Comparison of ENCODE assay signal across 19 cellular contexts in genomic region chr1:1439550-1440261, GRCh38. TPM values are rescaled to one million over a fixed set of nuclear protein-coding genes. Genes with fewer than 3 reads are reported as not detected.
"Had no signal": no experiment of that assay in that cellular context is flagged by ENCODE, and none has a peak within 500 bp of the region (broad histone marks: within the 10 kb centered on the region; RNA-seq: fewer than 3 reads in every experiment).

No MANE protein-coding gene starts in this region.

- FAIRE-seq: keratinocyte had no signal

- H3K27ac ChIP-seq: brain microvascular endothelial cell, hepatocyte, skin epidermis, upper lobe of left lung had no signal

- H3K36me3 ChIP-seq: brain microvascular endothelial cell, upper lobe of left lung had no signal

- ATAC-seq: left ventricle myocardium superior; mucosa of descending colon; naive thymus-derived CD4-positive, alpha-beta T cell had no signal

- H3K27me3 ChIP-seq: brain microvascular endothelial cell, hepatocyte had no signal

- DNase-seq: activated CD4-positive, CD25-positive, alpha-beta regulatory T cell treated with anti-CD3 and anti-CD28 coated beads, Interleukin-2, amount 50 U/mL, for 72 hours; activated naive CD4-positive, alpha-beta T cell treated with Interleukin-2 at 50 U/mL for 16 hours; anterior cingulate cortex; brain microvascular endothelial cell; cerebellar nuclear complex; dermis blood vessel endothelial cell; erythroblast; left ventricle myocardium superior; mucosa of descending colon; naive thymus-derived CD4-positive, alpha-beta T cell; stimulated activated CD4-positive, alpha-beta T cell treated with anti-CD3 and anti-CD28 coated beads, Interleukin-4, amount 100 ng/mL, for 4 hours; stimulated activated CD8-positive, alpha-beta memory T cell treated with anti-CD3 and anti-CD28 coated beads, Interleukin-4, amount 100 ng/mL, for 48 hours; T1000 had no signal

- H3K9me3 ChIP-seq: mucosa of descending colon, upper lobe of left lung had no signal

- H3K4me3 ChIP-seq: hepatocyte, mucosa of descending colon, skin epidermis, upper lobe of left lung had no signal

- H3K4me2 ChIP-seq: hepatocyte had no signal

- H2AFZ ChIP-seq: hepatocyte had no signal

RNA-seq across cellular contexts. Expression of gene VWA1, which starts 4.2 kb away (rescaled TPM):
- polyA plus RNA-seq: naive thymus-derived CD4-positive, alpha-beta T cell had no signal

RNA-seq across cellular contexts. Expression of gene ATAD3C, which starts 9.8 kb away (rescaled TPM):
- total RNA-seq: glomerular endothelial cell had no signal

RNA-seq across cellular contexts. Expression of gene ANKRD65, which starts 18.6 kb away (rescaled TPM):
- total RNA-seq: activated T-helper 17 cell treated with anti-CD3 and anti-CD28 coated beads, Interleukin-2, amount 50 U/mL, for 72 hours; glomerular endothelial cell; naive thymus-derived CD4-positive, alpha-beta T cell had no signal
- polyA plus RNA-seq: naive thymus-derived CD4-positive, alpha-beta T cell had no signal
